In the genomic region with DNA sequence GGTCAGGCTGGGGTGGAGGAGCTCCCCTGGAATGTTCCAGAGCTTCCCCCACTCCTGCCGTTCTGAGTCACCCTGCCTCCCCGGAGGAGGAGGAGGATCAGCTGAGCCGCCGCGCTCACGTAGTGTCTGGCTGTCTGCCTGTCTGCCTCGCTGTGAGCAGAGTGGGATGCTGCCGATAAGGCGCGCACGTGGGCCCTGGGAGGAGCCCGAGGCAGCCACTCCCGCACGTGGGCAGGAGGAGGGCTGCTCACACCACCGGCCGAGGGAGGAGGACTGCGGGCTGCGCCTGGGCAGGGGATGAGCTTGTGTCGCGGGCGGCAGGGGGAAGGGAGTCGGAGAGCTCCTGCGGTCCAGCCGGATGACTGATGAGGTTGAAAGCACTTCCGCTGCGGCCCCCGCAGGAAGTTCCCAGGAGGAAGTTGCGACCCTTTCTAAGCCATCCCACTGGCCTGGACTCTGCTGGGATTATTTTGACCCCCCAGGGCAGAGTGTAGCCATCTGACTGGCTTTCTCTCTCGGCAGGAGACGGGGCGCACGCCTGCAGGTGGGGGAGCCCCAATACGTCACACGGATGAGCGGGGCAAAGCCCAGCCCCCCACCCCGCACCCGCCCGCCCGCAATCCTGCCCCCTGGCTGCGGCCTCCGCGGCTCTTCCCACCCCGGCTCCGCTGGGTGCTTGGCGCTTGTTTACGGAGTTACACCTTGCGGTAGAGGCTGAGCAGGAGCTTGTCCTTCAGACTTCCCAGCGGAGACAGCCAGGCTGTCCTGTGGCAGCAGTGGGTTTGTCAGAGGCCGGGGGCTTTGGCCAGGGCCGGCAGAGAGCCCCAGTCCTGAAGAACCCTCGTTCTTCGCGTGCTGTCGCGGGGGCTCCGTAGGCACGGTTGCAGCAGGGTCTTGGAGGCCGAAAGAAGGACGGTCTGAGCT, we compare ENCODE assay signal across 1 cellular context.
TF ChIP-seq lines count a peak whose summit lies in the region.

No MANE protein-coding gene starts in this region.

TF ChIP-seq in HepG2, 621 proteins besides CTCF, POLR2A, EP300 and RAD21 (continued from another document and continues in another):
- TF ChIP-seq, protein P1, sequence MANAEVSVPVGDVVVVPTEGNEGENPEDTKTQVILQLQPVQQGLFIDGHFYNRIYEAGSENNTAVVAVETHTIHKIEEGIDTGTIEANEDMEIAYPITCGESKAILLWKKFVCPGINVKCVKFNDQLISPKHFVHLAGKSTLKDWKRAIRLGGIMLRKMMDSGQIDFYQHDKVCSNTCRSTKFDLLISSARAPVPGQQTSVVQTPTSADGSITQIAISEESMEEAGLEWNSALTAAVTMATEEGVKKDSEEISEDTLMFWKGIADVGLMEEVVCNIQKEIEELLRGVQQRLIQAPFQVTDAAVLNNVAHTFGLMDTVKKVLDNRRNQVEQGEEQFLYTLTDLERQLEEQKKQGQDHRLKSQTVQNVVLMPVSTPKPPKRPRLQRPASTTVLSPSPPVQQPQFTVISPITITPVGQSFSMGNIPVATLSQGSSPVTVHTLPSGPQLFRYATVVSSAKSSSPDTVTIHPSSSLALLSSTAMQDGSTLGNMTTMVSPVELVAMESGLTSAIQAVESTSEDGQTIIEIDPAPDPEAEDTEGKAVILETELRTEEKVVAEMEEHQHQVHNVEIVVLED (CRISPR knock-in tag; IDR thresholded peaks at IDR 0.05; ENCODE audit: borderline replicate concordance) = peak; percentile 54; the same call in 1 of the 2 replicates
- TF ChIP-seq, protein P2, sequence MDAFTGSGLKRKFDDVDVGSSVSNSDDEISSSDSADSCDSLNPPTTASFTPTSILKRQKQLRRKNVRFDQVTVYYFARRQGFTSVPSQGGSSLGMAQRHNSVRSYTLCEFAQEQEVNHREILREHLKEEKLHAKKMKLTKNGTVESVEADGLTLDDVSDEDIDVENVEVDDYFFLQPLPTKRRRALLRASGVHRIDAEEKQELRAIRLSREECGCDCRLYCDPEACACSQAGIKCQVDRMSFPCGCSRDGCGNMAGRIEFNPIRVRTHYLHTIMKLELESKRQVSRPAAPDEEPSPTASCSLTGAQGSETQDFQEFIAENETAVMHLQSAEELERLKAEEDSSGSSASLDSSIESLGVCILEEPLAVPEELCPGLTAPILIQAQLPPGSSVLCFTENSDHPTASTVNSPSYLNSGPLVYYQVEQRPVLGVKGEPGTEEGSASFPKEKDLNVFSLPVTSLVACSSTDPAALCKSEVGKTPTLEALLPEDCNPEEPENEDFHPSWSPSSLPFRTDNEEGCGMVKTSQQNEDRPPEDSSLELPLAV (CRISPR knock-in tag; conservative IDR thresholded peaks at IDR 0.05; ENCODE audit: low read depth) = no peak
- 0 out of 2 replicates have a peak, but pooled peaks have one; percentile 49 for TF ChIP-seq MEIS1 (CRISPR knock-in tag; IDR thresholded peaks at IDR 0.05; ENCODE audit: borderline replicate concordance)
- no peak for TF ChIP-seq RARG (CRISPR knock-in tag; IDR thresholded peaks at IDR 0.05; ENCODE audit: low read depth)
- peak; percentile 71; the same call in 1 of the 2 replicates for TF ChIP-seq ZNF550 (CRISPR knock-in tag; IDR thresholded peaks at IDR 0.05; ENCODE audit: borderline replicate concordance)
- TF ChIP-seq, protein P3, sequence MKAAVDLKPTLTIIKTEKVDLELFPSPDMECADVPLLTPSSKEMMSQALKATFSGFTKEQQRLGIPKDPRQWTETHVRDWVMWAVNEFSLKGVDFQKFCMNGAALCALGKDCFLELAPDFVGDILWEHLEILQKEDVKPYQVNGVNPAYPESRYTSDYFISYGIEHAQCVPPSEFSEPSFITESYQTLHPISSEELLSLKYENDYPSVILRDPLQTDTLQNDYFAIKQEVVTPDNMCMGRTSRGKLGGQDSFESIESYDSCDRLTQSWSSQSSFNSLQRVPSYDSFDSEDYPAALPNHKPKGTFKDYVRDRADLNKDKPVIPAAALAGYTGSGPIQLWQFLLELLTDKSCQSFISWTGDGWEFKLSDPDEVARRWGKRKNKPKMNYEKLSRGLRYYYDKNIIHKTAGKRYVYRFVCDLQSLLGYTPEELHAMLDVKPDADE (CRISPR knock-in tag; IDR thresholded peaks at IDR 0.05) = 0 out of 2 replicates have a peak, but pooled peaks have one; percentile 66
- TF ChIP-seq SP2 (CRISPR knock-in tag; IDR thresholded peaks at IDR 0.05) = peak; percentile 53; the same call in 1 of the 2 replicates
- no peak for TF ChIP-seq PHB2 (IDR thresholded peaks at IDR 0.05; ENCODE audit: partially characterized antibody)
- TF ChIP-seq ZNF569 (CRISPR knock-in tag; IDR thresholded peaks at IDR 0.05; ENCODE audit: borderline replicate concordance) = no peak
- TF ChIP-seq ZNF713 (CRISPR knock-in tag; IDR thresholded peaks at IDR 0.05) = no peak
- TF ChIP-seq MAFF (IDR thresholded peaks at IDR 0.05; ENCODE audit: low read depth, low read length) = no peak
- TF ChIP-seq, protein P4, sequence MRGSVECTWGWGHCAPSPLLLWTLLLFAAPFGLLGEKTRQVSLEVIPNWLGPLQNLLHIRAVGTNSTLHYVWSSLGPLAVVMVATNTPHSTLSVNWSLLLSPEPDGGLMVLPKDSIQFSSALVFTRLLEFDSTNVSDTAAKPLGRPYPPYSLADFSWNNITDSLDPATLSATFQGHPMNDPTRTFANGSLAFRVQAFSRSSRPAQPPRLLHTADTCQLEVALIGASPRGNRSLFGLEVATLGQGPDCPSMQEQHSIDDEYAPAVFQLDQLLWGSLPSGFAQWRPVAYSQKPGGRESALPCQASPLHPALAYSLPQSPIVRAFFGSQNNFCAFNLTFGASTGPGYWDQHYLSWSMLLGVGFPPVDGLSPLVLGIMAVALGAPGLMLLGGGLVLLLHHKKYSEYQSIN (CRISPR knock-in tag; IDR thresholded peaks at IDR 0.05; ENCODE audit: borderline replicate concordance) = no peak
- no peak for TF ChIP-seq MBNL3 (CRISPR knock-in tag; conservative IDR thresholded peaks at IDR 0.05)
- TF ChIP-seq ZNF563 (CRISPR knock-in tag; IDR thresholded peaks at IDR 0.05) = peak; percentile 78
- TF ChIP-seq, protein P5, sequence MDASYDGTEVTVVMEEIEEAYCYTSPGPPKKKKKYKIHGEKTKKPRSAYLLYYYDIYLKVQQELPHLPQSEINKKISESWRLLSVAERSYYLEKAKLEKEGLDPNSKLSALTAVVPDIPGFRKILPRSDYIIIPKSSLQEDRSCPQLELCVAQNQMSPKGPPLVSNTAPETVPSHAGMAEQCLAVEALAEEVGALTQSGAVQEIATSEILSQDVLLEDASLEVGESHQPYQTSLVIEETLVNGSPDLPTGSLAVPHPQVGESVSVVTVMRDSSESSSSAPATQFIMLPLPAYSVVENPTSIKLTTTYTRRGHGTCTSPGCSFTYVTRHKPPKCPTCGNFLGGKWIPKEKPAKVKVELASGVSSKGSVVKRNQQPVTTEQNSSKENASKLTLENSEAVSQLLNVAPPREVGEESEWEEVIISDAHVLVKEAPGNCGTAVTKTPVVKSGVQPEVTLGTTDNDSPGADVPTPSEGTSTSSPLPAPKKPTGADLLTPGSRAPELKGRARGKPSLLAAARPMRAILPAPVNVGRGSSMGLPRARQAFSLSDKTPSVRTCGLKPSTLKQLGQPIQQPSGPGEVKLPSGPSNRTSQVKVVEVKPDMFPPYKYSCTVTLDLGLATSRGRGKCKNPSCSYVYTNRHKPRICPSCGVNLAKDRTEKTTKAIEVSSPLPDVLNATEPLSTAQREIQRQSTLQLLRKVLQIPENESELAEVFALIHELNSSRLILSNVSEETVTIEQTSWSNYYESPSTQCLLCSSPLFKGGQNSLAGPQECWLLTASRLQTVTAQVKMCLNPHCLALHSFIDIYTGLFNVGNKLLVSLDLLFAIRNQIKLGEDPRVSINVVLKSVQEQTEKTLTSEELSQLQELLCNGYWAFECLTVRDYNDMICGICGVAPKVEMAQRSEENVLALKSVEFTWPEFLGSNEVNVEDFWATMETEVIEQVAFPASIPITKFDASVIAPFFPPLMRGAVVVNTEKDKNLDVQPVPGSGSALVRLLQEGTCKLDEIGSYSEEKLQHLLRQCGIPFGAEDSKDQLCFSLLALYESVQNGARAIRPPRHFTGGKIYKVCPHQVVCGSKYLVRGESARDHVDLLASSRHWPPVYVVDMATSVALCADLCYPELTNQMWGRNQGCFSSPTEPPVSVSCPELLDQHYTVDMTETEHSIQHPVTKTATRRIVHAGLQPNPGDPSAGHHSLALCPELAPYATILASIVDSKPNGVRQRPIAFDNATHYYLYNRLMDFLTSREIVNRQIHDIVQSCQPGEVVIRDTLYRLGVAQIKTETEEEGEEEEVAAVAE (CRISPR knock-in tag; IDR thresholded peaks at IDR 0.05; ENCODE audit: borderline replicate concordance) = 0 out of 2 replicates have a peak, but pooled peaks have one; percentile 67
- TF ChIP-seq SALL2 (CRISPR knock-in tag; IDR thresholded peaks at IDR 0.05) = peak; percentile 93; the same call in 1 of the 2 replicates
- TF ChIP-seq DNMT3B (CRISPR knock-in tag; conservative IDR thresholded peaks at IDR 0.05) = peak; percentile 87; the same call in 1 of the 2 replicates
- no peak for TF ChIP-seq NFE2 (CRISPR knock-in tag; IDR thresholded peaks at IDR 0.05)
- TF ChIP-seq ZNF264 (CRISPR knock-in tag; IDR thresholded peaks at IDR 0.05) = peak; percentile 69
- TF ChIP-seq, protein P6, sequence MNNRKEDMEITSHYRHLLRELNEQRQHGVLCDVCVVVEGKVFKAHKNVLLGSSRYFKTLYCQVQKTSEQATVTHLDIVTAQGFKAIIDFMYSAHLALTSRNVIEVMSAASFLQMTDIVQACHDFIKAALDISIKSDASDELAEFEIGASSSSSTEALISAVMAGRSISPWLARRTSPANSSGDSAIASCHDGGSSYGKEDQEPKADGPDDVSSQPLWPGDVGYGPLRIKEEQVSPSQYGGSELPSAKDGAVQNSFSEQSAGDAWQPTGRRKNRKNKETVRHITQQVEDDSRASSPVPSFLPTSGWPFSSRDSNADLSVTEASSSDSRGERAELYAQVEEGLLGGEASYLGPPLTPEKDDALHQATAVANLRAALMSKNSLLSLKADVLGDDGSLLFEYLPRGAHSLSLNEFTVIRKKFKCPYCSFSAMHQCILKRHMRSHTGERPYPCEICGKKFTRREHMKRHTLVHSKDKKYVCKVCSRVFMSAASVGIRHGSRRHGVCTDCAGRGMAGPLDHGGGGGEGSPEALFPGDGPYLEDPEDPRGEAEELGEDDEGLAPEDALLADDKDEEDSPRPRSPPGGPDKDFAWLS (CRISPR knock-in tag; IDR thresholded peaks at IDR 0.05; ENCODE audit: borderline replicate concordance) = no peak
- peak; percentile 43; the same call in 1 of the 2 replicates for TF ChIP-seq SIN3B (IDR thresholded peaks at IDR 0.05; ENCODE audit: low read length)
- peak; percentile 82 for TF ChIP-seq KMT2B (CRISPR knock-in tag; IDR thresholded peaks at IDR 0.05)
- TF ChIP-seq ZZZ3 (CRISPR knock-in tag; IDR thresholded peaks at IDR 0.05; ENCODE audit: borderline replicate concordance) = no peak
- no peak for TF ChIP-seq ZNF703 (CRISPR knock-in tag; IDR thresholded peaks at IDR 0.05; ENCODE audit: borderline replicate concordance)
- TF ChIP-seq ZNF446 (CRISPR knock-in tag; IDR thresholded peaks at IDR 0.05) = peak; percentile 85; the same call in 1 of the 2 replicates
- TF ChIP-seq ZNF891 (CRISPR knock-in tag; IDR thresholded peaks at IDR 0.05) = peak; percentile 69; the same call in 1 of the 2 replicates
- peak; percentile 96 for TF ChIP-seq ZNF619 (CRISPR knock-in tag; IDR thresholded peaks at IDR 0.05)
- TF ChIP-seq CBX5 (CRISPR knock-in tag; IDR thresholded peaks at IDR 0.05; ENCODE audit: borderline replicate concordance) = 0 out of 2 replicates have a peak, but pooled peaks have one; percentile 83
- TF ChIP-seq, protein P7, sequence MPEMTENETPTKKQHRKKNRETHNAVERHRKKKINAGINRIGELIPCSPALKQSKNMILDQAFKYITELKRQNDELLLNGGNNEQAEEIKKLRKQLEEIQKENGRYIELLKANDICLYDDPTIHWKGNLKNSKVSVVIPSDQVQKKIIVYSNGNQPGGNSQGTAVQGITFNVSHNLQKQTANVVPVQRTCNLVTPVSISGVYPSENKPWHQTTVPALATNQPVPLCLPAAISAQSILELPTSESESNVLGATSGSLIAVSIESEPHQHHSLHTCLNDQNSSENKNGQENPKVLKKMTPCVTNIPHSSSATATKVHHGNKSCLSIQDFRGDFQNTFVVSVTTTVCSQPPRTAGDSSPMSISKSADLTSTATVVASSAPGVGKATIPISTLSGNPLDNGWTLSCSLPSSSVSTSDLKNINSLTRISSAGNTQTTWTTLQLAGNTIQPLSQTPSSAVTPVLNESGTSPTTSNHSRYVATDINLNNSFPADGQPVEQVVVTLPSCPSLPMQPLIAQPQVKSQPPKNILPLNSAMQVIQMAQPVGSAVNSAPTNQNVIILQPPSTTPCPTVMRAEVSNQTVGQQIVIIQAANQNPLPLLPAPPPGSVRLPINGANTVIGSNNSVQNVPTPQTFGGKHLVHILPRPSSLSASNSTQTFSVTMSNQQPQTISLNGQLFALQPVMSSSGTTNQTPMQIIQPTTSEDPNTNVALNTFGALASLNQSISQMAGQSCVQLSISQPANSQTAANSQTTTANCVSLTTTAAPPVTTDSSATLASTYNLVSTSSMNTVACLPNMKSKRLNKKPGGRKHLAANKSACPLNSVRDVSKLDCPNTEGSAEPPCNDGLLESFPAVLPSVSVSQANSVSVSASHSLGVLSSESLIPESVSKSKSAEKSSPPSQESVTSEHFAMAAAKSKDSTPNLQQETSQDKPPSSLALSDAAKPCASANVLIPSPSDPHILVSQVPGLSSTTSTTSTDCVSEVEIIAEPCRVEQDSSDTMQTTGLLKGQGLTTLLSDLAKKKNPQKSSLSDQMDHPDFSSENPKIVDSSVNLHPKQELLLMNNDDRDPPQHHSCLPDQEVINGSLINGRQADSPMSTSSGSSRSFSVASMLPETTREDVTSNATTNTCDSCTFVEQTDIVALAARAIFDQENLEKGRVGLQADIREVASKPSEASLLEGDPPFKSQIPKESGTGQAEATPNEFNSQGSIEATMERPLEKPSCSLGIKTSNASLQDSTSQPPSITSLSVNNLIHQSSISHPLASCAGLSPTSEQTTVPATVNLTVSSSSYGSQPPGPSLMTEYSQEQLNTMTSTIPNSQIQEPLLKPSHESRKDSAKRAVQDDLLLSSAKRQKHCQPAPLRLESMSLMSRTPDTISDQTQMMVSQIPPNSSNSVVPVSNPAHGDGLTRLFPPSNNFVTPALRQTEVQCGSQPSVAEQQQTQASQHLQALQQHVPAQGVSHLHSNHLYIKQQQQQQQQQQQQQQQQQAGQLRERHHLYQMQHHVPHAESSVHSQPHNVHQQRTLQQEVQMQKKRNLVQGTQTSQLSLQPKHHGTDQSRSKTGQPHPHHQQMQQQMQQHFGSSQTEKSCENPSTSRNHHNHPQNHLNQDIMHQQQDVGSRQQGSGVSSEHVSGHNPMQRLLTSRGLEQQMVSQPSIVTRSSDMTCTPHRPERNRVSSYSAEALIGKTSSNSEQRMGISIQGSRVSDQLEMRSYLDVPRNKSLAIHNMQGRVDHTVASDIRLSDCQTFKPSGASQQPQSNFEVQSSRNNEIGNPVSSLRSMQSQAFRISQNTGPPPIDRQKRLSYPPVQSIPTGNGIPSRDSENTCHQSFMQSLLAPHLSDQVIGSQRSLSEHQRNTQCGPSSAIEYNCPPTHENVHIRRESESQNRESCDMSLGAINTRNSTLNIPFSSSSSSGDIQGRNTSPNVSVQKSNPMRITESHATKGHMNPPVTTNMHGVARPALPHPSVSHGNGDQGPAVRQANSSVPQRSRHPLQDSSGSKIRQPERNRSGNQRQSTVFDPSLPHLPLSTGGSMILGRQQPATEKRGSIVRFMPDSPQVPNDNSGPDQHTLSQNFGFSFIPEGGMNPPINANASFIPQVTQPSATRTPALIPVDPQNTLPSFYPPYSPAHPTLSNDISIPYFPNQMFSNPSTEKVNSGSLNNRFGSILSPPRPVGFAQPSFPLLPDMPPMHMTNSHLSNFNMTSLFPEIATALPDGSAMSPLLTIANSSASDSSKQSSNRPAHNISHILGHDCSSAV (CRISPR knock-in tag; IDR thresholded peaks at IDR 0.05; ENCODE audit: borderline replicate concordance) = no peak
- peak; percentile 93 for TF ChIP-seq FOSL2 (CRISPR knock-in tag; IDR thresholded peaks at IDR 0.05)
- no peak for TF ChIP-seq ZNF674 (CRISPR knock-in tag; IDR thresholded peaks at IDR 0.05; ENCODE audit: low read depth)
- TF ChIP-seq HNF4G (IDR thresholded peaks at IDR 0.05; ENCODE audit: borderline replicate concordance, low read depth, low read length) = peak; percentile 12; the same call in 1 of the 2 replicates
- TF ChIP-seq HNF4G (CRISPR knock-in tag; IDR thresholded peaks at IDR 0.05; ENCODE audit: borderline replicate concordance, low read depth) = no peak
- no peak for TF ChIP-seq SRSF9 (IDR thresholded peaks at IDR 0.05; ENCODE audit: borderline replicate concordance, insufficient read depth, low read depth, low read length, poor library complexity, severe bottlenecking)
